In genomic region chr2:175462246-175462645, GRCh38 we compare ENCODE assay signal across 13 cellular contexts.
"Had no signal": no experiment of that assay in that cellular context is flagged by ENCODE, and none has a peak within 500 bp of the region (broad histone marks: within the 10 kb centered on the region; RNA-seq: fewer than 3 reads in every experiment).

No MANE protein-coding gene starts in this region.

- H3K36me3 ChIP-seq: SJSA1 had no signal

- H3K4me1 ChIP-seq: SJSA1 had no signal

- H3K27ac ChIP-seq: KMS-11, SJSA1, SK-N-MC had no signal

- H3K4me2 ChIP-seq: KMS-11 had no signal

- H3K27me3 ChIP-seq: SJSA1 had no signal

- H3K4me3 ChIP-seq: SJSA1, SK-N-MC had no signal

- H3K9me3 ChIP-seq: SJSA1 had no signal

- DNase-seq: IMR-90, MM.1S, NCI-H2081 treated with DMSO at 0.1 percent for 48 hours, NCI-H2171, NCI-H226, NCI-H446, NCI-H524 treated with DMSO at 0.1 percent for 48 hours, Right ventricle myocardium superior, RPMI8226, SIG-M5 had no signal
